In the genomic region with DNA sequence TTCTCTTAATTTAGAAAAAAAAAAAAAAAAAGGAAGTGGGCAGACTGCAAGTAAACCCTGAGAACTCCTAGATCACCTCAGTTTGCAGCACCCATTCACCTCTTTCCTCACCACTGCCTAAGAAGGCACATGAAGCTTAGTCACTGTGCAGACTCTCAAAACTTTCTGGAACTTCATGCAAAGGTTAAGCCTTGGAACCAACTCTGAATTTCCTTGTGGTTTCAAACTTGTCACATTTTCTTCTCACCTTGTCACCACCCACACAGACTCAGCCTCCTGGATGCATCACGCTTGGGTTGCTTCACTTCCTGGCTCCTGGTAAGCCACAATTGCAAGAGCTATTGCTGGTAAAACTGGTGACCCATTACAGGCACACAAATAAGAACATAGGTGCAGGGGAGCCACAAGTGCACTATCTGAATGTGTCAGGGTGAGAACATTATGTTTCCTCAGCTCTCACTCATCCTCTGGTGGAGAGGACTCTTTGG, we compare ENCODE assay signal across 8 cellular contexts. TPM values are rescaled to one million over a fixed set of nuclear protein-coding genes. Genes with fewer than 3 reads are reported as not detected.
A peak's percentile ranks its signal among the peaks of the same experiment; 100 is the strongest.
DNase-seq lines count a peak whose midpoint lies in the region; ATAC-seq and TF ChIP-seq lines count a peak whose summit lies in the region.

No MANE protein-coding gene starts in this region.

- H3K27me3 Mint-ChIP-seq in immature natural killer cell (ENCODE audit: low read depth in 3 of 3) (peaks cover 6 to 11% (median 9%) of the 10 kb centered on the region in 3 donors), type B pancreatic cell (no peaks in the 10 kb centered on the region)

- H3K27ac Mint-ChIP-seq in immature natural killer cell, result peak overlapping the region; percentile 84 to 94 (median 90)
- H3K27ac Mint-ChIP-seq in type B pancreatic cell, result no peak overlapping the region

- H3K4me3 Mint-ChIP-seq in immature natural killer cell (peak overlapping the region; percentile 65 to 85 (median 74)), type B pancreatic cell (no peak overlapping the region)

- TF ChIP-seq CTCF in type B pancreatic cell (conservative IDR thresholded peaks at IDR 0.05), result no peak

- H3K4me1 Mint-ChIP-seq in immature natural killer cell (peaks cover 44 to 50% of the 10 kb centered on the region in 2 donors), type B pancreatic cell (ENCODE audit: unreplicated experiment) (peaks cover 4% of the 10 kb centered on the region)

- peak; percentile 81 for ATAC-seq in GM21825 (IDR thresholded peaks at IDR 0.05; ENCODE audit: unreplicated experiment)

- peak; percentile 74 for DNase-seq in EL
- DNase-seq in LoVo (ENCODE audit: low spot score), result peak; percentile 40
- peak in 2 of 3 experiments; percentile 63 for DNase-seq in activated CD8-positive, alpha-beta memory T cell treated with anti-CD3 and anti-CD28 coated beads for 48 hours (ENCODE audit: low read depth in 2 of 3, low spot score in 2 of 3)
- peak; percentile 91 to 94 (median 91) for DNase-seq in immature natural killer cell
- DNase-seq in stimulated activated CD8-positive, alpha-beta memory T cell treated with anti-CD3 and anti-CD28 coated beads, Interleukin-7, amount 100 ng/mL, for 24 hours (ENCODE audit: low read depth), result peak; percentile 57
- DNase-seq in type B pancreatic cell (ENCODE audit: extremely low spot score, unreplicated experiment), result no peak
- DNase-seq in NCI-H2227 (lab: John Stamatoyannopoulos, UW; ENCODE audit: unreplicated experiment), result no peak

- H3K36me3 Mint-ChIP-seq in immature natural killer cell (peaks cover 0 to 7% (median 4%) of the 10 kb centered on the region in 3 donors), type B pancreatic cell (no peaks in the 10 kb centered on the region)

- H3K9me3 Mint-ChIP-seq in immature natural killer cell (peaks cover 0 to 10% (median 4%) of the 10 kb centered on the region in 6 donors), type B pancreatic cell (peaks cover 4% of the 10 kb centered on the region)

RNA-seq across cellular contexts. Expression of a gene that starts 15.0 kb away (rescaled TPM):
- 10 to 100 TPM; 22.0 to 37.4 (median 24.8) TPM for polyA plus RNA-seq in immature natural killer cell
- 56.2 and 71.2 TPM in 2 replicates for total RNA-seq in type B pancreatic cell (ENCODE audit: low replicate concordance)

RNA-seq across cellular contexts. Expression of a gene that starts 29.9 kb away (rescaled TPM):
- polyA plus RNA-seq in immature natural killer cell, result not detected
- 0.24 TPM in 1 of 2 replicates, not detected in the other for total RNA-seq in type B pancreatic cell (ENCODE audit: low replicate concordance)

Comparison
In these comparisons a context has a peak if more than half of its experiments do, and no peak if none do; other contexts are left out.
1. DNase-seq: peak in EL (single experiment), LoVo (single experiment), activated CD8-positive, alpha-beta memory T cell treated with anti-CD3 and anti-CD28 coated beads for 48 hours (2 of 3), immature natural killer cell (3 of 3) and stimulated activated CD8-positive, alpha-beta memory T cell treated with anti-CD3 and anti-CD28 coated beads, Interleukin-7, amount 100 ng/mL, for 24 hours (single experiment); none in type B pancreatic cell (single experiment) and NCI-H2227 (single experiment).